15 cellular contexts compared by ENCODE assay signal in the genomic region with DNA sequence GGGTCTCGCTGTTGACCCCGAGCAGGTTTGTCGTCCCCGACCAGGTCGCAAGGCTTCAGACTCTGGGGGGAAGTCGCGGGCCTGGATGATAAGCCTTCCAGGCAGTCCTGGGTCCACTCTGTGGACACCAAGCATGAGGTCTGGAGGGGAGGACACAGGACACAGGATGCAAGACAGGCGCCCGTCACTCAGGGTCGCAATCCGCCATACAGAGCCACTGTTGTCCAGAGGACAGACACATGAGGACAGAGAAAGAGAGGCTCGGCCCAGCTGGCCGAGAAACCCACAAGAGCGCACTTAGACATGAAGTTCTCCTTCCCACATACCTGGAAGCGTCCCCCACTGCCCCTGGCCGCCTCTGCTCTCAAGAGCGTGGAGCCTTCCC. TPM values are rescaled to one million over a fixed set of nuclear protein-coding genes. Genes with fewer than 3 reads are reported as not detected.
DNase-seq lines count a peak whose midpoint lies in the region; ATAC-seq and TF ChIP-seq lines count a peak whose summit lies in the region.
"Had no signal": no experiment of that assay in that cellular context is flagged by ENCODE, and none has a peak within 500 bp of the region (broad histone marks: within the 10 kb centered on the region; RNA-seq: fewer than 3 reads in every experiment).

No MANE protein-coding gene starts in this region.

- no peak overlapping the region for H2BK5ac ChIP-seq in IMR-90 (ENCODE audit: low read depth, low read length, poor library complexity, severe bottlenecking)

- TF ChIP-seq POLR2A in IMR-90 (IDR thresholded peaks at IDR 0.05; ENCODE audit: low read depth, low read length), result no peak

- dilution Hi-C loops in IMR-90 (cut with HindIII; ENCODE audit: low sequenced_read_pairs, unreplicated experiment), result no loop called here

- H3K9ac ChIP-seq in IMR-90 (ENCODE audit: low read depth, low read length), result no peak overlapping the region
- H3K9ac ChIP-seq in neural progenitor cell, result no peak overlapping the region

- CTCF ChIA-PET in CD4-positive, alpha-beta memory T cell (lab: Charles Lee; ENCODE audit: partially characterized antibody), result interaction anchor here (1.0 to 9.7 kb wide), 8 partner anchors 8 to 294 kb away, joined by 3 to 138 read pairs (median 8); no protein-coding TSS in a partner anchor
- CTCF ChIA-PET in IMR-90 (lab: Yijun Ruan, JAX), result interaction anchor here (0.6 to 2.6 kb wide), 16 partner anchors 8 to 295 kb away, joined by 3 to 15 read pairs (median 3); no protein-coding TSS in a partner anchor

- peaks cover 29% of the 10 kb centered on the region for H3F3A ChIP-seq in neural progenitor cell (ENCODE audit: low read depth)

- H4K20me1 ChIP-seq in IMR-90 (ENCODE audit: insufficient read depth, low read length), result peaks cover 4% of the 10 kb centered on the region; the same call in 1 of the 2 replicates
- peaks cover 35% of the 10 kb centered on the region for H4K20me1 ChIP-seq in neural progenitor cell (ENCODE audit: low read depth)

- H3K4me3 Mint-ChIP-seq in CD4-positive, alpha-beta memory T cell, result peak overlapping the region in 6 of 8 donors; percentile 59 to 81 (median 70)
- peak overlapping the region; percentile 1 to 53 for H3K4me3 Mint-ChIP-seq in effector memory CD8-positive, alpha-beta T cell
- H3K4me3 Mint-ChIP-seq in neural progenitor cell, result no peak overlapping the region

- ATAC-seq in IMR-90 (ENCODE audit: low read depth), result no peak
- no peak for ATAC-seq in effector memory CD8-positive, alpha-beta T cell (replicated peaks)
- no peak for ATAC-seq in GM19324 (IDR thresholded peaks at IDR 0.05; ENCODE audit: low FRiP score, unreplicated experiment)
- no peak for ATAC-seq in Right ventricle myocardium superior (ENCODE audit: poor library complexity)

- no peak overlapping the region for H3K4me3 ChIP-seq in CD4-positive, alpha-beta memory T cell (ENCODE audit: low read length in 2 of 2)
- H3K4me3 ChIP-seq in IMR-90 (ENCODE audit: insufficient read depth, low read depth, low read length) (no peak overlapping the region), neural progenitor cell (peak overlapping the region; percentile 43)

- peak overlapping the region; percentile 74 for H2AK9ac ChIP-seq in IMR-90 (replicated peaks; ENCODE audit: low read depth, low read length, poor library complexity)

- no peak overlapping the region; a peak in 1 of 4 replicates for H4K8ac ChIP-seq in IMR-90 (ENCODE audit: low read depth in 2 of 2, low read length in 2 of 2)

- H3K9me1 ChIP-seq in IMR-90 (ENCODE audit: insufficient read depth, low read length), result peaks cover 7% of the 10 kb centered on the region

- peak overlapping the region in 1 of 7 donors; percentile 50 for H3K27ac Mint-ChIP-seq in CD4-positive, alpha-beta memory T cell
- peak overlapping the region in 1 of 2 donors; percentile 33 for H3K27ac Mint-ChIP-seq in effector memory CD8-positive, alpha-beta T cell
- H3K27ac Mint-ChIP-seq in neural progenitor cell, result no peak overlapping the region

- H2AFZ ChIP-seq in IMR-90 (replicated peaks; ENCODE audit: low read length, poor library complexity), result peak overlapping the region; percentile 89
- no peak overlapping the region for H2AFZ ChIP-seq in neural progenitor cell (replicated peaks)

- H4K91ac ChIP-seq in IMR-90 (ENCODE audit: insufficient read depth, low read depth, low read length), result no peak overlapping the region

- no peak overlapping the region for H3K14ac ChIP-seq in IMR-90 (replicated peaks; ENCODE audit: low read depth, low read length)

- no peaks in the 10 kb centered on the region for H3K27me3 ChIP-seq in CD4-positive, alpha-beta memory T cell (ENCODE audit: insufficient read depth, low read length)
- H3K27me3 ChIP-seq in IMR-90 (ENCODE audit: control insufficient read depth, insufficient read depth, low read length), result peaks cover under 1% of the 10 kb centered on the region; the same call in 1 of the 2 replicates
- peaks cover 100% of the 10 kb centered on the region for H3K27me3 ChIP-seq in neural progenitor cell

- no peak overlapping the region for H2BK120ac ChIP-seq in IMR-90 (ENCODE audit: low read depth, low read length)

- no peaks in the 10 kb centered on the region for H3K79me2 ChIP-seq in neural progenitor cell (ENCODE audit: low read depth)

- no peak overlapping the region for H2BK20ac ChIP-seq in IMR-90 (ENCODE audit: low read depth, low read length)

- POLR2A ChIA-PET in CD4-positive, alpha-beta memory T cell (lab: Charles Lee; ENCODE audit: partially characterized antibody), result interaction anchor here (1.3 to 1.6 kb wide), 2 partner anchors 276 to 293 kb away, joined by 3 to 4 read pairs; no protein-coding TSS in a partner anchor
- POLR2A ChIA-PET in IMR-90 (lab: Charles Lee; ENCODE audit: unreplicated experiment), result no interaction called here

- no peak overlapping the region for H4K5ac ChIP-seq in IMR-90 (ENCODE audit: low read depth, low read length)

- no peaks in the 10 kb centered on the region for H3K9me3 ChIP-seq in CD4-positive, alpha-beta memory T cell (ENCODE audit: control insufficient read depth in 1 of 2, low read length in 2 of 2)
- H3K9me3 ChIP-seq in IMR-90 (ENCODE audit: control insufficient read depth, insufficient read depth, low read length), result no peaks in the 10 kb centered on the region
- no peaks in the 10 kb centered on the region for H3K9me3 ChIP-seq in neural progenitor cell (ENCODE audit: low read depth)
- H3K9me3 ChIP-seq: prostate gland had no signal

- peaks cover 0 to 11% of the 10 kb centered on the region in 2 donors for H3K36me3 Mint-ChIP-seq in CD4-positive, alpha-beta memory T cell
- peaks cover 9% of the 10 kb centered on the region for H3K36me3 Mint-ChIP-seq in effector memory CD8-positive, alpha-beta T cell (ENCODE audit: insufficient read depth)
- H3K36me3 Mint-ChIP-seq in neural progenitor cell, result no peaks in the 10 kb centered on the region

- H3K27me3 Mint-ChIP-seq in CD4-positive, alpha-beta memory T cell, result no peaks in the 10 kb centered on the region
- no peaks in the 10 kb centered on the region for H3K27me3 Mint-ChIP-seq in effector memory CD8-positive, alpha-beta T cell
- H3K27me3 Mint-ChIP-seq in neural progenitor cell (ENCODE audit: insufficient read depth, low read depth), result peaks cover 57% of the 10 kb centered on the region

- H3K4me1 ChIP-seq in CD4-positive, alpha-beta memory T cell (ENCODE audit: insufficient read depth, low read length), result peaks cover 31% of the 10 kb centered on the region
- H3K4me1 ChIP-seq in IMR-90 (ENCODE audit: control insufficient read depth, insufficient read depth, low read length) (peaks cover 12% of the 10 kb centered on the region), neural progenitor cell (peaks cover 24% of the 10 kb centered on the region)
- H3K4me1 ChIP-seq: prostate gland had no signal

- H3K56ac ChIP-seq in IMR-90 (ENCODE audit: extremely low read depth, insufficient read depth, low read length), result no peak overlapping the region

- peaks cover 17 to 50% (median 32%) of the 10 kb centered on the region in 4 donors for H3K4me1 Mint-ChIP-seq in CD4-positive, alpha-beta memory T cell
- peaks cover 13 to 27% of the 10 kb centered on the region in 2 donors for H3K4me1 Mint-ChIP-seq in effector memory CD8-positive, alpha-beta T cell (ENCODE audit: low read depth in 2 of 2)
- peaks cover 30% of the 10 kb centered on the region for H3K4me1 Mint-ChIP-seq in neural progenitor cell

- H2AK5ac ChIP-seq in IMR-90 (ENCODE audit: low read depth, low read length), result no peak overlapping the region

- TF ChIP-seq CTCF in IMR-90 (conservative IDR thresholded peaks at IDR 0.05; ENCODE audit: low read depth, low read length), result no peak
- no peak for TF ChIP-seq CTCF in neural progenitor cell (IDR thresholded peaks at IDR 0.05)

- H3K18ac ChIP-seq in IMR-90 (ENCODE audit: low read depth, low read length), result no peak overlapping the region

- no peak overlapping the region for H3K23ac ChIP-seq in IMR-90 (ENCODE audit: low read depth, low read length)

- 90% methylated on average over 9 of the region's 17 CpGs; no CpG with 5 or more reads in 1 of the 2 experiments for WGBS in IMR-90 (ENCODE audit: extremely low coverage in 2 of 2, insufficient read length in 1 of 2), 2 experiments

- in situ Hi-C loops in IMR-90 (cut with MboI; ENCODE audit: low sequenced_read_pairs), result no loop called here

- no peak overlapping the region for H3K4ac ChIP-seq in IMR-90 (ENCODE audit: low read depth, low read length)

- no peak overlapping the region for H3K27ac ChIP-seq in CD4-positive, alpha-beta memory T cell (ENCODE audit: low read depth, low read length)
- H3K27ac ChIP-seq in IMR-90 (ENCODE audit: insufficient read depth, low read length) (no peak overlapping the region), neural progenitor cell (no peak overlapping the region)
- H3K27ac ChIP-seq: prostate gland, WERI-Rb-1 had no signal

- H3K4me2 ChIP-seq in IMR-90 (ENCODE audit: low read depth, low read length) (no peak overlapping the region), neural progenitor cell (peak overlapping the region; percentile 84)

- no TSS peak for BruUV-seq in IMR-90 (replicated peaks; lab: Mats Ljungman, UMichigan)

- H3K79me1 ChIP-seq in IMR-90 (ENCODE audit: low read depth in 1 of 2, low read length in 2 of 2), result peaks cover 7 to 26% of the 10 kb centered on the region in 2 experiments; a peak in 3 of 4 replicates

- no peak for DNase-seq in CD4-positive, alpha-beta memory T cell
- DNase-seq in IMR-90 (no peak), neural progenitor cell (ENCODE audit: low spot score) (no peak), AG20443 (ENCODE audit: low spot score) (no peak), Right ventricle myocardium superior (no peak)
- no peak for DNase-seq in effector memory CD8-positive, alpha-beta T cell
- no peak for DNase-seq in stimulated activated CD4-positive, alpha-beta T cell treated with anti-CD3 and anti-CD28 coated beads, Interleukin-4, amount 100 ng/mL, for 4 hours
- DNase-seq: Calu3, cortex of kidney, GOT3, NCI-H1105 treated with DMSO at 0.1 percent for 48 hours had no signal

- intact Hi-C loops in CD4-positive, alpha-beta memory T cell (cut with micrococcal nuclease), result no loop called here
- intact Hi-C loops in IMR-90 (cut with micrococcal nuclease) (loop anchor here (10.0 kb wide), 1 partner anchor 98 kb away; the partner anchor contains the start of gene CMPK1), Right ventricle myocardium superior (cut with DNase I) (loop anchor here (10.0 kb wide), 1 partner anchor 248 kb away; no protein-coding TSS in a partner anchor)

- no peak for TF ChIP-seq RAD21 in IMR-90 (IDR thresholded peaks at IDR 0.05; ENCODE audit: low read length)

- no peaks in the 10 kb centered on the region for H3K9me3 Mint-ChIP-seq in CD4-positive, alpha-beta memory T cell
- no peaks in the 10 kb centered on the region for H3K9me3 Mint-ChIP-seq in effector memory CD8-positive, alpha-beta T cell
- H3K9me3 Mint-ChIP-seq in neural progenitor cell, result no peaks in the 10 kb centered on the region

- H2BK15ac ChIP-seq in IMR-90 (ENCODE audit: low read depth, low read length), result no peak overlapping the region

- H3K36me3 ChIP-seq in CD4-positive, alpha-beta memory T cell (ENCODE audit: insufficient read depth, low read length), result no peaks in the 10 kb centered on the region
- H3K36me3 ChIP-seq in IMR-90 (ENCODE audit: control insufficient read depth, insufficient read depth, low read length) (no peaks in the 10 kb centered on the region), neural progenitor cell (no peaks in the 10 kb centered on the region)
- H3K36me3 ChIP-seq: prostate gland, WERI-Rb-1 had no signal

RNA-seq across cellular contexts. Expression of gene FOXD2, which starts 4.8 kb away (rescaled TPM):
- total RNA-seq in CD4-positive, alpha-beta memory T cell, result under 1 TPM; 0.64 to 0.73 TPM
- polyA plus RNA-seq in CD4-positive, alpha-beta memory T cell, result under 1 TPM; 0.07 to 0.11 TPM
- total RNA-seq in IMR-90 (2012; rRNA removed) (under 0.01 TPM in 2 replicates), neural progenitor cell (ENCODE audit: low replicate concordance) (0.03 and 0.32 TPM in 2 replicates), Right ventricle myocardium superior (not detected)
- polyA plus RNA-seq in IMR-90 (2012; rRNA removed), result 0.03 and 0.04 TPM in 2 replicates
- 0.03 and 0.10 TPM in 2 replicates for polyA plus RNA-seq in IMR-90 (2012; cell fraction: cytosol; rRNA removed)
- polyA plus RNA-seq in IMR-90 (2012; cell fraction: nucleus; rRNA removed; ENCODE audit: low replicate concordance), result 0.10 and 0.17 TPM in 2 replicates

RNA-seq across cellular contexts. Expression of gene FOXE3, which starts 16.9 kb away (rescaled TPM):
- not detected for total RNA-seq in CD4-positive, alpha-beta memory T cell
- not detected for polyA plus RNA-seq in CD4-positive, alpha-beta memory T cell
- not detected in 2 replicates for total RNA-seq in IMR-90 (2012; rRNA removed)
- 0.12 TPM in 1 of 2 replicates, not detected in the other for polyA plus RNA-seq in IMR-90 (2012; rRNA removed)
- polyA plus RNA-seq in IMR-90 (2012; cell fraction: cytosol; rRNA removed), result 0.03 and 0.13 TPM in 2 replicates
- polyA plus RNA-seq in IMR-90 (2012; cell fraction: nucleus; rRNA removed; ENCODE audit: low replicate concordance), result 0.03 and 0.18 TPM in 2 replicates
- total RNA-seq in neural progenitor cell (ENCODE audit: low replicate concordance), result not detected in 2 replicates
- total RNA-seq in Right ventricle myocardium superior, result not detected
- total RNA-seq: Calu3, left lobe of liver had no signal
